13 cellular contexts compared by ENCODE assay signal in the genomic region with DNA sequence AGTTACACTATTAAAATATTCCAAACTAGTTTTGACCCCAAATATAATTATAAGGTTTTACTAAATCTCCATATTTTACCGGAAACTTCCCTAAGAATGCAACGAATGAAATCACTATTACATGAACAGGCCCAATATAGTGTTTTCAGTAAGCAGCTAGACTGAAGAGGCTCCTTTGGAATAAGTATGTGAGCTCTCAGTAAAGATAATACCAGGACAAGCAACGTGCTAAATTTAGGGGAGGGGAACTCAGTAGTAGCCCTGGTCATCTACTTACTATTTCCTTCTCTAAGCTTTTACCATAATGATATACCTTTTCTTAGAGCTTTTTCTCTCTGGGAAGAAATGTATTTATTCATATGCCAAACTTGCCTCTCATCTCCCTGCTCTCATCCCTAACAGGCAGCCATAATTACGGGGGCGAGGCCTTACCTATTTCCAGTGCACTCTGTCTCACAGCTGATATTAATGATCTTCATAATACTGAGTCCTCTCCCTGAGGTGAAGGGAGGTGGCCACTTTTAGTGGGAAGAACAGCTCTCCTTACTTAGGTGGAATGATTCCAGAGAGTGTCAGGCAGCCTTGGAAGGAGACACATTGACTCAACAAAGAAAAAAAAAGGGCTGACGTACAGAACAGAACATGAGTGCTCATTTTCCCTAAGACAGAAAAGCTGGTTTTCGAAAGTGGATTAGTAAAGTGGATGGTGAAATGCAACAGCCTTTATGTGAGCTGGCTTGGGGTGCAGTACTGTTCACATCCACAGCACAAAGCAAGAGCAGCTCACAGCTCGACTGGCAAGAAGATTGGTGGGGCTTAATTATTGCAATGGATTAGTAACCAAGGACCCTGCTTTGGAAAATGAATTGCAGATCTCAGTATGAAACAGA.
DNase-seq lines count a peak whose midpoint lies in the region; ATAC-seq and TF ChIP-seq lines count a peak whose summit lies in the region.
"Had no signal": no experiment of that assay in that cellular context is flagged by ENCODE, and none has a peak within 500 bp of the region (broad histone marks: within the 10 kb centered on the region; RNA-seq: fewer than 3 reads in every experiment).

No MANE protein-coding gene starts in this region.

- no peak overlapping the region for H4K91ac ChIP-seq in mesenchymal stem cell (ENCODE audit: low read length)

- no peak overlapping the region for H3K4me3 Mint-ChIP-seq in effector memory CD8-positive, alpha-beta T cell

- H3K27ac Mint-ChIP-seq in effector memory CD8-positive, alpha-beta T cell: no peak overlapping the region

- peak; percentile 68 for DNase-seq in A673 (ENCODE audit: low spot score)
- DNase-seq in Kasumi-1 (lab: John Stamatoyannopoulos, UW): peak; percentile 83 to 84
- peak; percentile 66 to 72 for DNase-seq in cardiac fibroblast (ENCODE audit: low read depth in 2 of 2)
- peak; percentile 65 for DNase-seq in mesenchymal stem cell
- no peak for DNase-seq in activated CD8-positive, alpha-beta memory T cell treated with anti-CD3 and anti-CD28 coated beads, Interleukin-2, amount 50 U/mL, for 48 hours
- no peak for DNase-seq in NCI-H526 (lab: John Stamatoyannopoulos, UW)
- DNase-seq in central memory CD4-positive, alpha-beta T cell: no peak
- DNase-seq in effector memory CD8-positive, alpha-beta T cell: no peak
- DNase-seq: activated T-cell treated with anti-CD3 and anti-CD28 coated beads, Interleukin-2, amount 50 U/mL, for 48 hours; T-helper 9 cell; testis had no signal

- H3K9me3 ChIP-seq in A673 (ENCODE audit: low read depth, low read length, poor library complexity, severe bottlenecking) (no peaks in the 10 kb centered on the region), mesenchymal stem cell (ENCODE audit: control insufficient read depth, low read length) (peaks cover 3% of the 10 kb centered on the region)
- H3K9me3 ChIP-seq: BLaER1, testis had no signal

- H3K4ac ChIP-seq in mesenchymal stem cell (ENCODE audit: low read depth in 1 of 2, low read length in 2 of 2): no peak overlapping the region

- no peak overlapping the region for H2AK5ac ChIP-seq in mesenchymal stem cell (ENCODE audit: low read length, severe bottlenecking)

- WGBS in mesenchymal stem cell: 93% methylated on average over 7 of the region's 8 CpGs

- H3K4me1 Mint-ChIP-seq in effector memory CD8-positive, alpha-beta T cell (ENCODE audit: low read depth in 2 of 2): no peaks in the 10 kb centered on the region

- H3K27ac ChIP-seq in A673 (ENCODE audit: low read depth, low read length, poor library complexity, severe bottlenecking) (no peak overlapping the region), mesenchymal stem cell (ENCODE audit: low read length, poor library complexity, severe bottlenecking) (no peak overlapping the region)
- H3K27ac ChIP-seq: BLaER1, coronary artery, testis had no signal

- H2AFZ ChIP-seq in mesenchymal stem cell (ENCODE audit: low read depth, low read length): no peak overlapping the region

- no peak overlapping the region for H4K8ac ChIP-seq in mesenchymal stem cell (ENCODE audit: low read length)

- H2BK5ac ChIP-seq in mesenchymal stem cell (ENCODE audit: low read depth, low read length, poor library complexity, severe bottlenecking): no peak overlapping the region

- no peaks in the 10 kb centered on the region for H3K27me3 ChIP-seq in A673 (replicated peaks; ENCODE audit: insufficient read depth, low read depth, low read length, poor library complexity)
- no peaks in the 10 kb centered on the region for H3K27me3 ChIP-seq in mesenchymal stem cell (ENCODE audit: control insufficient read depth in 1 of 2, insufficient read depth in 1 of 2, low read length in 2 of 2)
- H3K27me3 ChIP-seq: BLaER1, testis had no signal

- peak; percentile 43; the same call in 1 of the 2 replicates for TF ChIP-seq CTCF in A673 (conservative IDR thresholded peaks at IDR 0.05; ENCODE audit: low read depth, low read length)
- peak; percentile 42 for TF ChIP-seq CTCF in cardiac fibroblast (IDR thresholded peaks at IDR 0.05; ENCODE audit: low read depth, low read length)

- no peaks in the 10 kb centered on the region for H3K9me3 Mint-ChIP-seq in effector memory CD8-positive, alpha-beta T cell

- no peaks in the 10 kb centered on the region for H3K27me3 Mint-ChIP-seq in effector memory CD8-positive, alpha-beta T cell

- H3K4me1 ChIP-seq in A673 (ENCODE audit: insufficient read depth, low read length, poor library complexity, severe bottlenecking): peaks cover 47% of the 10 kb centered on the region
- H3K4me1 ChIP-seq in mesenchymal stem cell (ENCODE audit: control insufficient read depth, insufficient read depth, low read depth, low read length): no peaks in the 10 kb centered on the region
- H3K4me1 ChIP-seq: testis had no signal

- peaks cover 6% of the 10 kb centered on the region for H3K79me1 ChIP-seq in mesenchymal stem cell (replicated peaks; ENCODE audit: low read length, poor library complexity, severe bottlenecking)

- H2BK120ac ChIP-seq in mesenchymal stem cell (ENCODE audit: low read depth, low read length): no peak overlapping the region

- no peak overlapping the region for H3K14ac ChIP-seq in mesenchymal stem cell (ENCODE audit: low read length in 2 of 2)

- POLR2A ChIA-PET in A673 (lab: Charles Lee; ENCODE audit: low non-redundant PET): interaction anchor here (0.6 kb wide), 1 partner anchor 81 kb away, joined by 8 read pairs; no protein-coding TSS in a partner anchor

- no TSS peak for BruUV-seq in A673 (replicated peaks; lab: Mats Ljungman, UMichigan)

- ATAC-seq in effector memory CD8-positive, alpha-beta T cell (replicated peaks): no peak

- intact Hi-C loops in A673 (cut with micrococcal nuclease; ENCODE audit: unreplicated experiment): loop anchor here (5.0 kb wide), 1 partner anchor 79 kb away; no protein-coding TSS in a partner anchor

- H3K36me3 ChIP-seq in A673 (ENCODE audit: insufficient read depth, low read length, poor library complexity, severe bottlenecking) (no peaks in the 10 kb centered on the region), mesenchymal stem cell (ENCODE audit: control insufficient read depth in 1 of 2, insufficient read depth in 2 of 2, low read depth in 1 of 2, low read length in 2 of 2) (peaks cover 0 to 31% of the 10 kb centered on the region in 2 experiments)

- H3K9ac ChIP-seq in mesenchymal stem cell (ENCODE audit: low read length): peak overlapping the region; percentile 64
- H3K9ac ChIP-seq: BLaER1 had no signal

- no peak overlapping the region for H3K23ac ChIP-seq in mesenchymal stem cell (ENCODE audit: low read length in 2 of 2)

- no peaks in the 10 kb centered on the region for H3K36me3 Mint-ChIP-seq in effector memory CD8-positive, alpha-beta T cell (ENCODE audit: insufficient read depth)

- CTCF ChIA-PET in A673 (lab: Charles Lee): interaction anchor here (0.6 kb wide), 1 partner anchor 847 kb away, joined by 5 read pairs; no protein-coding TSS in a partner anchor

- H2BK12ac ChIP-seq in mesenchymal stem cell (ENCODE audit: low read length in 2 of 2): no peak overlapping the region

- H2BK15ac ChIP-seq in mesenchymal stem cell (ENCODE audit: low read depth, poor library complexity, severe bottlenecking): no peak overlapping the region

- H3K4me3 ChIP-seq in A673 (ENCODE audit: low read depth, low read length, poor library complexity, severe bottlenecking): no peak overlapping the region
- H3K4me3 ChIP-seq in cardiac fibroblast (replicated peaks in 1 of 2; ENCODE audit: low read depth in 2 of 2, low read length in 2 of 2): no peak overlapping the region
- no peak overlapping the region for H3K4me3 ChIP-seq in mesenchymal stem cell (ENCODE audit: insufficient read depth in 1 of 2, low read depth in 1 of 2, low read length in 2 of 2)
- H3K4me3 ChIP-seq: BLaER1, coronary artery, testis had no signal

- H3K18ac ChIP-seq in mesenchymal stem cell (ENCODE audit: low read depth in 1 of 2, low read length in 2 of 2): peak overlapping the region in 1 of 2 experiments; percentile 41

- H3K4me2 ChIP-seq in mesenchymal stem cell (ENCODE audit: low read length, poor library complexity, severe bottlenecking): no peak overlapping the region

Comparison
In these comparisons a context has a peak if more than half of its experiments do, and no peak if none do; other contexts are left out.
1. DNase-seq: peak in A673 (single experiment), Kasumi-1 (2 of 2), cardiac fibroblast (2 of 2) and mesenchymal stem cell (single experiment); none in activated CD8-positive, alpha-beta memory T cell treated with anti-CD3 and anti-CD28 coated beads, Interleukin-2, amount 50 U/mL, for 48 hours (single experiment), NCI-H526 (0 of 2), central memory CD4-positive, alpha-beta T cell (single experiment) and effector memory CD8-positive, alpha-beta T cell (0 of 3).